ENCODE assay signal across 1 cellular context in the genomic region with DNA sequence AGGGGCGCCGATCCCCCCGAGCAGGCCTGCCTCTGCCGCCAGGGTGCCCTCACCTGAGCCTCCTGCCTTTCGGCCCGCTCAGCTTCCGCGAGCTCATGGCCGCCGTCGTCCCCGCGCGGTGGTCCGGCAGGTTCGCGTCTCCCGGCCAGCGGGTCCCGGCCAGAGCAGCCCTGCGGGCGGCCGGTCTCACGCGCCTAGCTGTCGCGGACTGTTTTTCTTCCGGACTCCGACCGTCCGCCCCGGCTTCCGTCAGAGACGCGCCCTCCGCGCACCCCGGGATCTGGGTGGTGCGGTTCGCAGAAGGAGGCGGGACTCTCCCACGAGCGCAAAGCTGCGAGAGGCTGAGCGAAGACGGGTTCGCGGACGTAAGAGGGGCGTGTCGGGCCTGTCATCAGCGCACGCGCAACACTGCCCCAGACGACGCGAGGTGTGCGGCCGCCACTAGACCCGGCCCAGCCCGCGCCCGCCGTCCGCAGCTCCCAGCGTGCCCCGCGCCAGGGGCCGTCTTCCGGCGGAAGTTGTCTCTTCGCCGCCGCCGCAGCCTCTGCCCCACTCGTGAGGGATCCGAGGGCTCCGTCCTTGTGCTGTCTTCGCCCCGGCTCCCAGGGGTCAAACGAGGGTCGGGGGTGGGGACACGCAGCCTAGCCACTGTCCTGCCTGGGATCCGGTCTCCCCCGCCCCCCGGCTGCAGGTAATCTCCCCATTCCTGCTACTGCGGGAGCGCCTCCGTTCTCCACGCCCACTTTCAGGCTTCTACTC.
A peak's percentile ranks its signal among the peaks of the same experiment; 100 is the strongest.
TF ChIP-seq lines count a peak whose summit lies in the region.

A gene (minus strand): TSS at position 210 of the 759 bp plus-strand sequence. CDS start 113 bp downstream, at position 97.

TF ChIP-seq in WTC11, 78 proteins besides CTCF, POLR2A, EP300 and RAD21 (continued from another document):
- TF ChIP-seq, protein P1, sequence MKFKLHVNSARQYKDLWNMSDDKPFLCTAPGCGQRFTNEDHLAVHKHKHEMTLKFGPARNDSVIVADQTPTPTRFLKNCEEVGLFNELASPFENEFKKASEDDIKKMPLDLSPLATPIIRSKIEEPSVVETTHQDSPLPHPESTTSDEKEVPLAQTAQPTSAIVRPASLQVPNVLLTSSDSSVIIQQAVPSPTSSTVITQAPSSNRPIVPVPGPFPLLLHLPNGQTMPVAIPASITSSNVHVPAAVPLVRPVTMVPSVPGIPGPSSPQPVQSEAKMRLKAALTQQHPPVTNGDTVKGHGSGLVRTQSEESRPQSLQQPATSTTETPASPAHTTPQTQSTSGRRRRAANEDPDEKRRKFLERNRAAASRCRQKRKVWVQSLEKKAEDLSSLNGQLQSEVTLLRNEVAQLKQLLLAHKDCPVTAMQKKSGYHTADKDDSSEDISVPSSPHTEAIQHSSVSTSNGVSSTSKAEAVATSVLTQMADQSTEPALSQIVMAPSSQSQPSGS (CRISPR knock-in tag; IDR thresholded peaks at IDR 0.05; ENCODE audit: borderline replicate concordance, low read depth) = no peak
- TF ChIP-seq, protein P2, sequence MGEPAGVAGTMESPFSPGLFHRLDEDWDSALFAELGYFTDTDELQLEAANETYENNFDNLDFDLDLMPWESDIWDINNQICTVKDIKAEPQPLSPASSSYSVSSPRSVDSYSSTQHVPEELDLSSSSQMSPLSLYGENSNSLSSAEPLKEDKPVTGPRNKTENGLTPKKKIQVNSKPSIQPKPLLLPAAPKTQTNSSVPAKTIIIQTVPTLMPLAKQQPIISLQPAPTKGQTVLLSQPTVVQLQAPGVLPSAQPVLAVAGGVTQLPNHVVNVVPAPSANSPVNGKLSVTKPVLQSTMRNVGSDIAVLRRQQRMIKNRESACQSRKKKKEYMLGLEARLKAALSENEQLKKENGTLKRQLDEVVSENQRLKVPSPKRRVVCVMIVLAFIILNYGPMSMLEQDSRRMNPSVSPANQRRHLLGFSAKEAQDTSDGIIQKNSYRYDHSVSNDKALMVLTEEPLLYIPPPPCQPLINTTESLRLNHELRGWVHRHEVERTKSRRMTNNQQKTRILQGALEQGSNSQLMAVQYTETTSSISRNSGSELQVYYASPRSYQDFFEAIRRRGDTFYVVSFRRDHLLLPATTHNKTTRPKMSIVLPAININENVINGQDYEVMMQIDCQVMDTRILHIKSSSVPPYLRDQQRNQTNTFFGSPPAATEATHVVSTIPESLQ (CRISPR knock-in tag; IDR thresholded peaks at IDR 0.05) = no peak
- TF ChIP-seq ZNF671 (CRISPR knock-in tag; IDR thresholded peaks at IDR 0.05) (no peak), CREB1 (CRISPR knock-in tag; IDR thresholded peaks at IDR 0.05) (peak; percentile 66; the same call in 1 of the 2 replicates), TP53 (CRISPR knock-in tag; IDR thresholded peaks at IDR 0.05) (no peak), NR1H2 (CRISPR knock-in tag; IDR thresholded peaks at IDR 0.05) (no peak), GRHL2 (CRISPR knock-in tag; IDR thresholded peaks at IDR 0.05; ENCODE audit: insufficient replicate concordance, severe bottlenecking) (no peak), FOXJ3 (CRISPR knock-in tag; IDR thresholded peaks at IDR 0.05; ENCODE audit: borderline replicate concordance) (no peak), NFATC4 (CRISPR knock-in tag; IDR thresholded peaks at IDR 0.05) (peak; percentile 25; the same call in 1 of the 2 replicates), KAT7 (CRISPR knock-in tag; IDR thresholded peaks at IDR 0.05; ENCODE audit: borderline replicate concordance) (no peak), ATF1 (CRISPR knock-in tag; IDR thresholded peaks at IDR 0.05) (no peak), RORB (CRISPR knock-in tag; IDR thresholded peaks at IDR 0.05) (no peak), ZNF423 (CRISPR knock-in tag; IDR thresholded peaks at IDR 0.05) (no peak)
- TF ChIP-seq, protein P3, sequence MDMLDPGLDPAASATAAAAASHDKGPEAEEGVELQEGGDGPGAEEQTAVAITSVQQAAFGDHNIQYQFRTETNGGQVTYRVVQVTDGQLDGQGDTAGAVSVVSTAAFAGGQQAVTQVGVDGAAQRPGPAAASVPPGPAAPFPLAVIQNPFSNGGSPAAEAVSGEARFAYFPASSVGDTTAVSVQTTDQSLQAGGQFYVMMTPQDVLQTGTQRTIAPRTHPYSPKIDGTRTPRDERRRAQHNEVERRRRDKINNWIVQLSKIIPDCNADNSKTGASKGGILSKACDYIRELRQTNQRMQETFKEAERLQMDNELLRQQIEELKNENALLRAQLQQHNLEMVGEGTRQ (CRISPR knock-in tag; IDR thresholded peaks at IDR 0.05) = no peak
- TF ChIP-seq, protein P4, sequence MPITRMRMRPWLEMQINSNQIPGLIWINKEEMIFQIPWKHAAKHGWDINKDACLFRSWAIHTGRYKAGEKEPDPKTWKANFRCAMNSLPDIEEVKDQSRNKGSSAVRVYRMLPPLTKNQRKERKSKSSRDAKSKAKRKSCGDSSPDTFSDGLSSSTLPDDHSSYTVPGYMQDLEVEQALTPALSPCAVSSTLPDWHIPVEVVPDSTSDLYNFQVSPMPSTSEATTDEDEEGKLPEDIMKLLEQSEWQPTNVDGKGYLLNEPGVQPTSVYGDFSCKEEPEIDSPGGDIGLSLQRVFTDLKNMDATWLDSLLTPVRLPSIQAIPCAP (CRISPR knock-in tag; IDR thresholded peaks at IDR 0.05) = no peak
- TF ChIP-seq, protein P5, sequence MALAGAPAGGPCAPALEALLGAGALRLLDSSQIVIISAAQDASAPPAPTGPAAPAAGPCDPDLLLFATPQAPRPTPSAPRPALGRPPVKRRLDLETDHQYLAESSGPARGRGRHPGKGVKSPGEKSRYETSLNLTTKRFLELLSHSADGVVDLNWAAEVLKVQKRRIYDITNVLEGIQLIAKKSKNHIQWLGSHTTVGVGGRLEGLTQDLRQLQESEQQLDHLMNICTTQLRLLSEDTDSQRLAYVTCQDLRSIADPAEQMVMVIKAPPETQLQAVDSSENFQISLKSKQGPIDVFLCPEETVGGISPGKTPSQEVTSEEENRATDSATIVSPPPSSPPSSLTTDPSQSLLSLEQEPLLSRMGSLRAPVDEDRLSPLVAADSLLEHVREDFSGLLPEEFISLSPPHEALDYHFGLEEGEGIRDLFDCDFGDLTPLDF (CRISPR knock-in tag; IDR thresholded peaks at IDR 0.05) = no peak
- TF ChIP-seq, protein P6, sequence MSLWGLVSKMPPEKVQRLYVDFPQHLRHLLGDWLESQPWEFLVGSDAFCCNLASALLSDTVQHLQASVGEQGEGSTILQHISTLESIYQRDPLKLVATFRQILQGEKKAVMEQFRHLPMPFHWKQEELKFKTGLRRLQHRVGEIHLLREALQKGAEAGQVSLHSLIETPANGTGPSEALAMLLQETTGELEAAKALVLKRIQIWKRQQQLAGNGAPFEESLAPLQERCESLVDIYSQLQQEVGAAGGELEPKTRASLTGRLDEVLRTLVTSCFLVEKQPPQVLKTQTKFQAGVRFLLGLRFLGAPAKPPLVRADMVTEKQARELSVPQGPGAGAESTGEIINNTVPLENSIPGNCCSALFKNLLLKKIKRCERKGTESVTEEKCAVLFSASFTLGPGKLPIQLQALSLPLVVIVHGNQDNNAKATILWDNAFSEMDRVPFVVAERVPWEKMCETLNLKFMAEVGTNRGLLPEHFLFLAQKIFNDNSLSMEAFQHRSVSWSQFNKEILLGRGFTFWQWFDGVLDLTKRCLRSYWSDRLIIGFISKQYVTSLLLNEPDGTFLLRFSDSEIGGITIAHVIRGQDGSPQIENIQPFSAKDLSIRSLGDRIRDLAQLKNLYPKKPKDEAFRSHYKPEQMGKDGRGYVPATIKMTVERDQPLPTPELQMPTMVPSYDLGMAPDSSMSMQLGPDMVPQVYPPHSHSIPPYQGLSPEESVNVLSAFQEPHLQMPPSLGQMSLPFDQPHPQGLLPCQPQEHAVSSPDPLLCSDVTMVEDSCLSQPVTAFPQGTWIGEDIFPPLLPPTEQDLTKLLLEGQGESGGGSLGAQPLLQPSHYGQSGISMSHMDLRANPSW (CRISPR knock-in tag; conservative IDR thresholded peaks at IDR 0.05; ENCODE audit: low read depth) = no peak
- TF ChIP-seq, protein P7, sequence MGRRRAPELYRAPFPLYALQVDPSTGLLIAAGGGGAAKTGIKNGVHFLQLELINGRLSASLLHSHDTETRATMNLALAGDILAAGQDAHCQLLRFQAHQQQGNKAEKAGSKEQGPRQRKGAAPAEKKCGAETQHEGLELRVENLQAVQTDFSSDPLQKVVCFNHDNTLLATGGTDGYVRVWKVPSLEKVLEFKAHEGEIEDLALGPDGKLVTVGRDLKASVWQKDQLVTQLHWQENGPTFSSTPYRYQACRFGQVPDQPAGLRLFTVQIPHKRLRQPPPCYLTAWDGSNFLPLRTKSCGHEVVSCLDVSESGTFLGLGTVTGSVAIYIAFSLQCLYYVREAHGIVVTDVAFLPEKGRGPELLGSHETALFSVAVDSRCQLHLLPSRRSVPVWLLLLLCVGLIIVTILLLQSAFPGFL (CRISPR knock-in tag; IDR thresholded peaks at IDR 0.05; ENCODE audit: borderline replicate concordance) = no peak
- TF ChIP-seq, protein P8, sequence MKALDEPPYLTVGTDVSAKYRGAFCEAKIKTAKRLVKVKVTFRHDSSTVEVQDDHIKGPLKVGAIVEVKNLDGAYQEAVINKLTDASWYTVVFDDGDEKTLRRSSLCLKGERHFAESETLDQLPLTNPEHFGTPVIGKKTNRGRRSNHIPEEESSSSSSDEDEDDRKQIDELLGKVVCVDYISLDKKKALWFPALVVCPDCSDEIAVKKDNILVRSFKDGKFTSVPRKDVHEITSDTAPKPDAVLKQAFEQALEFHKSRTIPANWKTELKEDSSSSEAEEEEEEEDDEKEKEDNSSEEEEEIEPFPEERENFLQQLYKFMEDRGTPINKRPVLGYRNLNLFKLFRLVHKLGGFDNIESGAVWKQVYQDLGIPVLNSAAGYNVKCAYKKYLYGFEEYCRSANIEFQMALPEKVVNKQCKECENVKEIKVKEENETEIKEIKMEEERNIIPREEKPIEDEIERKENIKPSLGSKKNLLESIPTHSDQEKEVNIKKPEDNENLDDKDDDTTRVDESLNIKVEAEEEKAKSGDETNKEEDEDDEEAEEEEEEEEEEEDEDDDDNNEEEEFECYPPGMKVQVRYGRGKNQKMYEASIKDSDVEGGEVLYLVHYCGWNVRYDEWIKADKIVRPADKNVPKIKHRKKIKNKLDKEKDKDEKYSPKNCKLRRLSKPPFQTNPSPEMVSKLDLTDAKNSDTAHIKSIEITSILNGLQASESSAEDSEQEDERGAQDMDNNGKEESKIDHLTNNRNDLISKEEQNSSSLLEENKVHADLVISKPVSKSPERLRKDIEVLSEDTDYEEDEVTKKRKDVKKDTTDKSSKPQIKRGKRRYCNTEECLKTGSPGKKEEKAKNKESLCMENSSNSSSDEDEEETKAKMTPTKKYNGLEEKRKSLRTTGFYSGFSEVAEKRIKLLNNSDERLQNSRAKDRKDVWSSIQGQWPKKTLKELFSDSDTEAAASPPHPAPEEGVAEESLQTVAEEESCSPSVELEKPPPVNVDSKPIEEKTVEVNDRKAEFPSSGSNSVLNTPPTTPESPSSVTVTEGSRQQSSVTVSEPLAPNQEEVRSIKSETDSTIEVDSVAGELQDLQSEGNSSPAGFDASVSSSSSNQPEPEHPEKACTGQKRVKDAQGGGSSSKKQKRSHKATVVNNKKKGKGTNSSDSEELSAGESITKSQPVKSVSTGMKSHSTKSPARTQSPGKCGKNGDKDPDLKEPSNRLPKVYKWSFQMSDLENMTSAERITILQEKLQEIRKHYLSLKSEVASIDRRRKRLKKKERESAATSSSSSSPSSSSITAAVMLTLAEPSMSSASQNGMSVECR (CRISPR knock-in tag; IDR thresholded peaks at IDR 0.05; ENCODE audit: borderline replicate concordance) = peak; percentile 96; the same call in 1 of the 2 replicates
- TF ChIP-seq, protein P9, sequence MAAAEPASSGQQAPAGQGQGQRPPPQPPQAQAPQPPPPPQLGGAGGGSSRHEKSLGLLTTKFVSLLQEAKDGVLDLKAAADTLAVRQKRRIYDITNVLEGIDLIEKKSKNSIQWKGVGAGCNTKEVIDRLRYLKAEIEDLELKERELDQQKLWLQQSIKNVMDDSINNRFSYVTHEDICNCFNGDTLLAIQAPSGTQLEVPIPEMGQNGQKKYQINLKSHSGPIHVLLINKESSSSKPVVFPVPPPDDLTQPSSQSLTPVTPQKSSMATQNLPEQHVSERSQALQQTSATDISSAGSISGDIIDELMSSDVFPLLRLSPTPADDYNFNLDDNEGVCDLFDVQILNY (CRISPR knock-in tag; IDR thresholded peaks at IDR 0.05) = no peak; the same call in 1 of the 2 replicates
- TF ChIP-seq, protein P10, sequence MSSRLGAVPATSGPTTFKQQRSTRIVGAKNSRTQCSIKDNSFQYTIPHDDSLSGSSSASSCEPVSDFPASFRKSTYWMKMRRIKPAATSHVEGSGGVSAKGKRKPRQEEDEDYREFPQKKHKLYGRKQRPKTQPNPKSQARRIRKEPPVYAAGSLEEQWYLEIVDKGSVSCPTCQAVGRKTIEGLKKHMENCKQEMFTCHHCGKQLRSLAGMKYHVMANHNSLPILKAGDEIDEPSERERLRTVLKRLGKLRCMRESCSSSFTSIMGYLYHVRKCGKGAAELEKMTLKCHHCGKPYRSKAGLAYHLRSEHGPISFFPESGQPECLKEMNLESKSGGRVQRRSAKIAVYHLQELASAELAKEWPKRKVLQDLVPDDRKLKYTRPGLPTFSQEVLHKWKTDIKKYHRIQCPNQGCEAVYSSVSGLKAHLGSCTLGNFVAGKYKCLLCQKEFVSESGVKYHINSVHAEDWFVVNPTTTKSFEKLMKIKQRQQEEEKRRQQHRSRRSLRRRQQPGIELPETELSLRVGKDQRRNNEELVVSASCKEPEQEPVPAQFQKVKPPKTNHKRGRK (CRISPR knock-in tag; IDR thresholded peaks at IDR 0.05; ENCODE audit: borderline replicate concordance) = no peak
- TF ChIP-seq, protein P11, sequence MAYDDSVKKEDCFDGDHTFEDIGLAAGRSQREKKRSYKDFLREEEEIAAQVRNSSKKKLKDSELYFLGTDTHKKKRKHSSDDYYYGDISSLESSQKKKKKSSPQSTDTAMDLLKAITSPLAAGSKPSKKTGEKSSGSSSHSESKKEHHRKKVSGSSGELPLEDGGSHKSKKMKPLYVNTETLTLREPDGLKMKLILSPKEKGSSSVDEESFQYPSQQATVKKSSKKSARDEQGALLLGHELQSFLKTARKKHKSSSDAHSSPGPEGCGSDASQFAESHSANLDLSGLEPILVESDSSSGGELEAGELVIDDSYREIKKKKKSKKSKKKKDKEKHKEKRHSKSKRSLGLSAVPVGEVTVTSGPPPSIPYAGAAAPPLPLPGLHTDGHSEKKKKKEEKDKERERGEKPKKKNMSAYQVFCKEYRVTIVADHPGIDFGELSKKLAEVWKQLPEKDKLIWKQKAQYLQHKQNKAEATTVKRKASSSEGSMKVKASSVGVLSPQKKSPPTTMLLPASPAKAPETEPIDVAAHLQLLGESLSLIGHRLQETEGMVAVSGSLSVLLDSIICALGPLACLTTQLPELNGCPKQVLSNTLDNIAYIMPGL (CRISPR knock-in tag; IDR thresholded peaks at IDR 0.05) = peak; percentile 78
- TF ChIP-seq, protein P12, sequence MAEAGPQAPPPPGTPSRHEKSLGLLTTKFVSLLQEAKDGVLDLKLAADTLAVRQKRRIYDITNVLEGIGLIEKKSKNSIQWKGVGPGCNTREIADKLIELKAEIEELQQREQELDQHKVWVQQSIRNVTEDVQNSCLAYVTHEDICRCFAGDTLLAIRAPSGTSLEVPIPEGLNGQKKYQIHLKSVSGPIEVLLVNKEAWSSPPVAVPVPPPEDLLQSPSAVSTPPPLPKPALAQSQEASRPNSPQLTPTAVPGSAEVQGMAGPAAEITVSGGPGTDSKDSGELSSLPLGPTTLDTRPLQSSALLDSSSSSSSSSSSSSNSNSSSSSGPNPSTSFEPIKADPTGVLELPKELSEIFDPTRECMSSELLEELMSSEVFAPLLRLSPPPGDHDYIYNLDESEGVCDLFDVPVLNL (CRISPR knock-in tag; IDR thresholded peaks at IDR 0.05; ENCODE audit: borderline replicate concordance, low read depth) = 0 out of 2 replicates have a peak, but pooled peaks have one; percentile 22
- TF ChIP-seq, protein P13, sequence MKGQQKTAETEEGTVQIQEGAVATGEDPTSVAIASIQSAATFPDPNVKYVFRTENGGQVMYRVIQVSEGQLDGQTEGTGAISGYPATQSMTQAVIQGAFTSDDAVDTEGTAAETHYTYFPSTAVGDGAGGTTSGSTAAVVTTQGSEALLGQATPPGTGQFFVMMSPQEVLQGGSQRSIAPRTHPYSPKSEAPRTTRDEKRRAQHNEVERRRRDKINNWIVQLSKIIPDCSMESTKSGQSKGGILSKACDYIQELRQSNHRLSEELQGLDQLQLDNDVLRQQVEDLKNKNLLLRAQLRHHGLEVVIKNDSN (CRISPR knock-in tag; IDR thresholded peaks at IDR 0.05) = 0 out of 2 replicates have a peak, but pooled peaks have one; percentile 24
